ENCODE assay signal across 26 cellular contexts in genomic region chr11:45248501-45249011, GRCh38. TPM values are rescaled to one million over a fixed set of nuclear protein-coding genes. Genes with fewer than 3 reads are reported as not detected.
"Had no signal": no experiment of that assay in that cellular context is flagged by ENCODE, and none has a peak within 500 bp of the region (broad histone marks: within the 10 kb centered on the region; RNA-seq: fewer than 3 reads in every experiment).

No MANE protein-coding gene starts in this region.

- FAIRE-seq: HTR-8/SVneo, K562, RCC 7860 had no signal

- H3K36me3 ChIP-seq: SJSA1 had no signal

- DNase-seq: Kasumi-1, MV-4-11, NCI-H1048, NCI-H1105, NCI-H1436 treated with DMSO at 0.1 percent for 48 hours, NCI-H1694, NCI-H187 treated with DMSO at 0.1 percent for 48 hours, NCI-H2029 treated with DMSO at 0.1 percent for 48 hours, NCI-H2171 treated with DMSO at 0.1 percent for 48 hours, NCI-H345, NCI-H446 treated with DMSO at 0.1 percent for 48 hours, NCI-H524 treated with DMSO at 0.1 percent for 48 hours, NCI-H82, Right ventricle myocardium superior, RPMI8226, SIG-M5, T-cell had no signal

- H3K27ac ChIP-seq: HL-60, KMS-11, SJSA1, SK-N-MC had no signal

- H3K4me1 ChIP-seq: SJSA1 had no signal

- H3K9me3 ChIP-seq: SJSA1 had no signal

- H3K4me3 ChIP-seq: K562, SJSA1, SK-N-MC had no signal

RNA-seq across cellular contexts. Expression of gene SYT13, which starts 37.6 kb away (rescaled TPM):
- total RNA-seq: MCF 10A, SJSA1 had no signal
- polyA plus RNA-seq: IgD-negative memory B cell had no signal
